Comparison of ENCODE assay signal across 2 cellular contexts in genomic region chr12:100248886-100249285, GRCh38.
TF ChIP-seq lines count a peak whose summit lies in the region.

No MANE protein-coding gene starts in this region.

TF ChIP-seq in SK-N-SH, 30 proteins besides CTCF, POLR2A, EP300 and RAD21:
- TF ChIP-seq USF2 (IDR thresholded peaks at IDR 0.05; ENCODE audit: borderline replicate concordance, low read depth, low read length) (no peak), MEF2A (IDR thresholded peaks at IDR 0.05; ENCODE audit: borderline replicate concordance, low read depth) (no peak), GATA2 (CRISPR knock-in tag; IDR thresholded peaks at IDR 0.05) (no peak), SIN3A (IDR thresholded peaks at IDR 0.05; ENCODE audit: borderline replicate concordance, low read depth, low read length) (no peak), MXI1 (IDR thresholded peaks at IDR 0.05; ENCODE audit: low read depth, low read length) (no peak), FOXJ3 (CRISPR knock-in tag; IDR thresholded peaks at IDR 0.05) (no peak), JUND (IDR thresholded peaks at IDR 0.05) (no peak), USF1 (IDR thresholded peaks at IDR 0.05; ENCODE audit: borderline replicate concordance, low read depth) (no peak), RCOR1 (IDR thresholded peaks at IDR 0.05; ENCODE audit: low read length) (no peak), YY1 (IDR thresholded peaks at IDR 0.05; ENCODE audit: low read depth) (no peak), TAF1 (IDR thresholded peaks at IDR 0.05; ENCODE audit: borderline replicate concordance, low read depth, low read length) (no peak), POLR2AphosphoS5 (IDR thresholded peaks at IDR 0.05; ENCODE audit: low read depth, low read length) (no peak), CHD2 (IDR thresholded peaks at IDR 0.05; ENCODE audit: low read length, partially characterized antibody) (no peak), TEAD4 (IDR thresholded peaks at IDR 0.05; ENCODE audit: borderline replicate concordance, insufficient read depth) (no peak)
- TF ChIP-seq, protein P1, sequence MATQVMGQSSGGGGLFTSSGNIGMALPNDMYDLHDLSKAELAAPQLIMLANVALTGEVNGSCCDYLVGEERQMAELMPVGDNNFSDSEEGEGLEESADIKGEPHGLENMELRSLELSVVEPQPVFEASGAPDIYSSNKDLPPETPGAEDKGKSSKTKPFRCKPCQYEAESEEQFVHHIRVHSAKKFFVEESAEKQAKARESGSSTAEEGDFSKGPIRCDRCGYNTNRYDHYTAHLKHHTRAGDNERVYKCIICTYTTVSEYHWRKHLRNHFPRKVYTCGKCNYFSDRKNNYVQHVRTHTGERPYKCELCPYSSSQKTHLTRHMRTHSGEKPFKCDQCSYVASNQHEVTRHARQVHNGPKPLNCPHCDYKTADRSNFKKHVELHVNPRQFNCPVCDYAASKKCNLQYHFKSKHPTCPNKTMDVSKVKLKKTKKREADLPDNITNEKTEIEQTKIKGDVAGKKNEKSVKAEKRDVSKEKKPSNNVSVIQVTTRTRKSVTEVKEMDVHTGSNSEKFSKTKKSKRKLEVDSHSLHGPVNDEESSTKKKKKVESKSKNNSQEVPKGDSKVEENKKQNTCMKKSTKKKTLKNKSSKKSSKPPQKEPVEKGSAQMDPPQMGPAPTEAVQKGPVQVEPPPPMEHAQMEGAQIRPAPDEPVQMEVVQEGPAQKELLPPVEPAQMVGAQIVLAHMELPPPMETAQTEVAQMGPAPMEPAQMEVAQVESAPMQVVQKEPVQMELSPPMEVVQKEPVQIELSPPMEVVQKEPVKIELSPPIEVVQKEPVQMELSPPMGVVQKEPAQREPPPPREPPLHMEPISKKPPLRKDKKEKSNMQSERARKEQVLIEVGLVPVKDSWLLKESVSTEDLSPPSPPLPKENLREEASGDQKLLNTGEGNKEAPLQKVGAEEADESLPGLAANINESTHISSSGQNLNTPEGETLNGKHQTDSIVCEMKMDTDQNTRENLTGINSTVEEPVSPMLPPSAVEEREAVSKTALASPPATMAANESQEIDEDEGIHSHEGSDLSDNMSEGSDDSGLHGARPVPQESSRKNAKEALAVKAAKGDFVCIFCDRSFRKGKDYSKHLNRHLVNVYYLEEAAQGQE (IDR thresholded peaks at IDR 0.05; ENCODE audit: low read depth, low read length): no peak
- TF ChIP-seq, protein P2, sequence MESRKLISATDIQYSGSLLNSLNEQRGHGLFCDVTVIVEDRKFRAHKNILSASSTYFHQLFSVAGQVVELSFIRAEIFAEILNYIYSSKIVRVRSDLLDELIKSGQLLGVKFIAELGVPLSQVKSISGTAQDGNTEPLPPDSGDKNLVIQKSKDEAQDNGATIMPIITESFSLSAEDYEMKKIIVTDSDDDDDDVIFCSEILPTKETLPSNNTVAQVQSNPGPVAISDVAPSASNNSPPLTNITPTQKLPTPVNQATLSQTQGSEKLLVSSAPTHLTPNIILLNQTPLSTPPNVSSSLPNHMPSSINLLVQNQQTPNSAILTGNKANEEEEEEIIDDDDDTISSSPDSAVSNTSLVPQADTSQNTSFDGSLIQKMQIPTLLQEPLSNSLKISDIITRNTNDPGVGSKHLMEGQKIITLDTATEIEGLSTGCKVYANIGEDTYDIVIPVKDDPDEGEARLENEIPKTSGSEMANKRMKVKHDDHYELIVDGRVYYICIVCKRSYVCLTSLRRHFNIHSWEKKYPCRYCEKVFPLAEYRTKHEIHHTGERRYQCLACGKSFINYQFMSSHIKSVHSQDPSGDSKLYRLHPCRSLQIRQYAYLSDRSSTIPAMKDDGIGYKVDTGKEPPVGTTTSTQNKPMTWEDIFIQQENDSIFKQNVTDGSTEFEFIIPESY (IDR thresholded peaks at IDR 0.05; ENCODE audit: borderline replicate concordance, low read depth): no peak

TF ChIP-seq in SK-N-SH treated with all-trans-retinoic acid at 6 μM for 48 hours, 23 proteins besides CTCF, POLR2A, EP300 and RAD21 (continued from another document):
- TF ChIP-seq, protein P3, sequence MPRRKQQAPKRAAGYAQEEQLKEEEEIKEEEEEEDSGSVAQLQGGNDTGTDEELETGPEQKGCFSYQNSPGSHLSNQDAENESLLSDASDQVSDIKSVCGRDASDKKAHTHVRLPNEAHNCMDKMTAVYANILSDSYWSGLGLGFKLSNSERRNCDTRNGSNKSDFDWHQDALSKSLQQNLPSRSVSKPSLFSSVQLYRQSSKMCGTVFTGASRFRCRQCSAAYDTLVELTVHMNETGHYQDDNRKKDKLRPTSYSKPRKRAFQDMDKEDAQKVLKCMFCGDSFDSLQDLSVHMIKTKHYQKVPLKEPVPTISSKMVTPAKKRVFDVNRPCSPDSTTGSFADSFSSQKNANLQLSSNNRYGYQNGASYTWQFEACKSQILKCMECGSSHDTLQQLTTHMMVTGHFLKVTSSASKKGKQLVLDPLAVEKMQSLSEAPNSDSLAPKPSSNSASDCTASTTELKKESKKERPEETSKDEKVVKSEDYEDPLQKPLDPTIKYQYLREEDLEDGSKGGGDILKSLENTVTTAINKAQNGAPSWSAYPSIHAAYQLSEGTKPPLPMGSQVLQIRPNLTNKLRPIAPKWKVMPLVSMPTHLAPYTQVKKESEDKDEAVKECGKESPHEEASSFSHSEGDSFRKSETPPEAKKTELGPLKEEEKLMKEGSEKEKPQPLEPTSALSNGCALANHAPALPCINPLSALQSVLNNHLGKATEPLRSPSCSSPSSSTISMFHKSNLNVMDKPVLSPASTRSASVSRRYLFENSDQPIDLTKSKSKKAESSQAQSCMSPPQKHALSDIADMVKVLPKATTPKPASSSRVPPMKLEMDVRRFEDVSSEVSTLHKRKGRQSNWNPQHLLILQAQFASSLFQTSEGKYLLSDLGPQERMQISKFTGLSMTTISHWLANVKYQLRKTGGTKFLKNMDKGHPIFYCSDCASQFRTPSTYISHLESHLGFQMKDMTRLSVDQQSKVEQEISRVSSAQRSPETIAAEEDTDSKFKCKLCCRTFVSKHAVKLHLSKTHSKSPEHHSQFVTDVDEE (CRISPR knock-in tag; IDR thresholded peaks at IDR 0.05): no peak
- TF ChIP-seq TOX (CRISPR knock-in tag; IDR thresholded peaks at IDR 0.05; ENCODE audit: borderline replicate concordance): no peak
- no peak for TF ChIP-seq BACH2 (CRISPR knock-in tag; IDR thresholded peaks at IDR 0.05; ENCODE audit: borderline replicate concordance)
- no peak for TF ChIP-seq ISL1 (CRISPR knock-in tag; IDR thresholded peaks at IDR 0.05)
- TF ChIP-seq, protein P4, sequence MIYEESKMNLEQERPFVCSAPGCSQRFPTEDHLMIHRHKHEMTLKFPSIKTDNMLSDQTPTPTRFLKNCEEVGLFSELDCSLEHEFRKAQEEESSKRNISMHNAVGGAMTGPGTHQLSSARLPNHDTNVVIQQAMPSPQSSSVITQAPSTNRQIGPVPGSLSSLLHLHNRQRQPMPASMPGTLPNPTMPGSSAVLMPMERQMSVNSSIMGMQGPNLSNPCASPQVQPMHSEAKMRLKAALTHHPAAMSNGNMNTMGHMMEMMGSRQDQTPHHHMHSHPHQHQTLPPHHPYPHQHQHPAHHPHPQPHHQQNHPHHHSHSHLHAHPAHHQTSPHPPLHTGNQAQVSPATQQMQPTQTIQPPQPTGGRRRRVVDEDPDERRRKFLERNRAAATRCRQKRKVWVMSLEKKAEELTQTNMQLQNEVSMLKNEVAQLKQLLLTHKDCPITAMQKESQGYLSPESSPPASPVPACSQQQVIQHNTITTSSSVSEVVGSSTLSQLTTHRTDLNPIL (CRISPR knock-in tag; IDR thresholded peaks at IDR 0.05; ENCODE audit: low read depth): no peak
- TF ChIP-seq, protein P5, sequence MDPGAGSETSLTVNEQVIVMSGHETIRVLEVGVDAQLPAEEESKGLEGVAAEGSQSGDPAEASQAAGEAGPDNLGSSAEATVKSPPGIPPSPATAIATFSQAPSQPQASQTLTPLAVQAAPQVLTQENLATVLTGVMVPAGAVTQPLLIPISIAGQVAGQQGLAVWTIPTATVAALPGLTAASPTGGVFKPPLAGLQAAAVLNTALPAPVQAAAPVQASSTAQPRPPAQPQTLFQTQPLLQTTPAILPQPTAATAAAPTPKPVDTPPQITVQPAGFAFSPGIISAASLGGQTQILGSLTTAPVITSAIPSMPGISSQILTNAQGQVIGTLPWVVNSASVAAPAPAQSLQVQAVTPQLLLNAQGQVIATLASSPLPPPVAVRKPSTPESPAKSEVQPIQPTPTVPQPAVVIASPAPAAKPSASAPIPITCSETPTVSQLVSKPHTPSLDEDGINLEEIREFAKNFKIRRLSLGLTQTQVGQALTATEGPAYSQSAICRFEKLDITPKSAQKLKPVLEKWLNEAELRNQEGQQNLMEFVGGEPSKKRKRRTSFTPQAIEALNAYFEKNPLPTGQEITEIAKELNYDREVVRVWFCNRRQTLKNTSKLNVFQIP (CRISPR knock-in tag; IDR thresholded peaks at IDR 0.05; ENCODE audit: borderline replicate concordance, low read depth): no peak
- no peak for TF ChIP-seq OSR1 (CRISPR knock-in tag; IDR thresholded peaks at IDR 0.05)
- TF ChIP-seq SNAI2 (CRISPR knock-in tag; IDR thresholded peaks at IDR 0.05): no peak
- TF ChIP-seq PPARA (CRISPR knock-in tag; IDR thresholded peaks at IDR 0.05; ENCODE audit: borderline replicate concordance): no peak
- TF ChIP-seq, protein P6, sequence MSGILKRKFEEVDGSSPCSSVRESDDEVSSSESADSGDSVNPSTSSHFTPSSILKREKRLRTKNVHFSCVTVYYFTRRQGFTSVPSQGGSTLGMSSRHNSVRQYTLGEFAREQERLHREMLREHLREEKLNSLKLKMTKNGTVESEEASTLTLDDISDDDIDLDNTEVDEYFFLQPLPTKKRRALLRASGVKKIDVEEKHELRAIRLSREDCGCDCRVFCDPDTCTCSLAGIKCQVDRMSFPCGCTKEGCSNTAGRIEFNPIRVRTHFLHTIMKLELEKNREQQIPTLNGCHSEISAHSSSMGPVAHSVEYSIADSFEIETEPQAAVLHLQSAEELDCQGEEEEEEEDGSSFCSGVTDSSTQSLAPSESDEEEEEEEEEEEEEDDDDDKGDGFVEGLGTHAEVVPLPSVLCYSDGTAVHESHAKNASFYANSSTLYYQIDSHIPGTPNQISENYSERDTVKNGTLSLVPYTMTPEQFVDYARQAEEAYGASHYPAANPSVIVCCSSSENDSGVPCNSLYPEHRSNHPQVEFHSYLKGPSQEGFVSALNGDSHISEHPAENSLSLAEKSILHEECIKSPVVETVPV (CRISPR knock-in tag; IDR thresholded peaks at IDR 0.05): no peak
- TF ChIP-seq TCF4 (CRISPR knock-in tag; IDR thresholded peaks at IDR 0.05; ENCODE audit: borderline replicate concordance): no peak
TF ChIP-seq in SK-N-SH treated with all-trans-retinoic acid at 6 μM for 48 hours: peak in this region for 0.
